Comparison of ENCODE assay signal across 8 cellular contexts in the genomic region with DNA sequence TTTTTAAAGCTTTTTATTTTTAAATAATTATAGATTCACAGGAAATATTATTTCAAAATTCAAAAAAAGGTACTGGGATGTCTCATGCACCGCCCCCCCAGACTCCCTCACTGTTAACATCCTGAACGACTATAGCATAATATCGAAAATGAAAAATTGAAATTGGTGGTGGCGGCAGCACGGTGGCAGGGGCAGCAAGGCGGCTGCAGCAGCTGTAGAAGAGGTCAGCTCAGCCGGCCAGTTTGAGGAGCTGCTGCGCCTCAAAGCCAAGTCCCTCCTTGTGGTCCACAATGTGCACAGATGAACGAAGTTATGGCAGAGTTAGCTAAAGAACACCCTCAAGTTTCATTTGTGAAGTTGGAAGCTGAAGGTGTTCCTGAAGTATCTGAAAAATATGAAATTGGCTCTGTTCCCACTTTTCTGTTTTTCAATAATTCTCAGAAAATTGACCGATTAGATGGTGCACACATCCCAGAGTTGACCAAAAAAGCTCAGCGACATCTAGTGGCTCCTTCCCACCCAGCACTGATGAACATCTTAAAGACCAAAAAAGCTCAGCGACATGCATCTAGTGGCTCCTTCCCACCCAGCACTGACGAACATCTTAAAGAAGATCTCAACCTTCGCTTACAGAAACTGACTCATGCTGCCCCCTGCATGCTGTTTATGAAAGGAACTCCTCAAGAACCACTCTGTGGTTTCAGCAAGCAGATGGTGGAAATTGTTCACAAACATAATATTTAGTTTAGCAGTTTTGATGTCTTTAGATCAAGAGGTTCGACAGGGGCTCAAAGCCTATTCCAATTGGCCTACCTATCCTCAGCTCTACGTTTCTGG.
A peak's percentile ranks its signal among the peaks of the same experiment; 100 is the strongest.
DNase-seq lines count a peak whose midpoint lies in the region; ATAC-seq and TF ChIP-seq lines count a peak whose summit lies in the region.

No MANE protein-coding gene starts in this region.

- H3K9me3 Mint-ChIP-seq in CD14-positive monocyte, result peaks cover 0 to 4% (median 0%) of the 10 kb centered on the region in 7 donors

- no peak overlapping the region for H3K4me3 ChIP-seq in Panc1 (ENCODE audit: low read depth in 2 of 2, low read length in 2 of 2)

- H3K4me1 ChIP-seq in Panc1 (ENCODE audit: control insufficient read depth, insufficient read depth, low read length), result no peaks in the 10 kb centered on the region

- peaks cover 3% of the 10 kb centered on the region for H3K4me1 Mint-ChIP-seq in CD14-positive monocyte

- H3K9me3 ChIP-seq in Panc1 (ENCODE audit: control insufficient read depth, insufficient read depth, low read depth, low read length), result no peaks in the 10 kb centered on the region

- no peaks in the 10 kb centered on the region for H3K27me3 ChIP-seq in Panc1 (ENCODE audit: control insufficient read depth, insufficient read depth, low read length)

- H3K4me3 Mint-ChIP-seq in CD14-positive monocyte, result no peak overlapping the region

- H3K36me3 Mint-ChIP-seq in CD14-positive monocyte, result peaks cover 0 to 5% of the 10 kb centered on the region in 2 donors

- TF ChIP-seq CTCF in CD14-positive monocyte (IDR thresholded peaks at IDR 0.05), result peak; percentile 58
- TF ChIP-seq CTCF in Panc1 (IDR thresholded peaks at IDR 0.05), result peak; percentile 81

- DNase-seq in CD14-positive monocyte (ENCODE audit: low spot score) (no peak), Panc1 (ENCODE audit: low read depth, low spot score) (peak; percentile 50), germinal center (ENCODE audit: low spot score) (peak; percentile 57), posterior cingulate gyrus (peak in 6 of 10 donors; percentile 11 to 84 (median 24)), cortex of kidney (lab: John Stamatoyannopoulos, UW) (no peak)
- peak; percentile 4 for DNase-seq in activated T-helper 9 cell treated with anti-CD3 and anti-CD28 coated beads, Interleukin-2, amount 50 U/mL, for 16 hours (ENCODE audit: low read depth)

- intact Hi-C loops in CD14-positive monocyte (cut with micrococcal nuclease), result no loop called here
- intact Hi-C loops in Panc1 (cut with micrococcal nuclease; ENCODE audit: unreplicated experiment), result loop anchor here (2.0 kb wide), 1 partner anchor 235 kb away; no protein-coding TSS in a partner anchor
- intact Hi-C loops in posterior cingulate gyrus (cut with DNase I), result loop anchor here (1.0 kb wide), 1 partner anchor 235 kb away; no protein-coding TSS in a partner anchor

- ATAC-seq in GM19035 (IDR thresholded peaks at IDR 0.05; ENCODE audit: unreplicated experiment), result peak; percentile 89
- ATAC-seq in HG03175 (IDR thresholded peaks at IDR 0.05; ENCODE audit: unreplicated experiment), result peak; percentile 91
- ATAC-seq in Panc1, result peak; percentile 98

- peaks cover 2 to 11% (median 4%) of the 10 kb centered on the region in 3 donors for H3K27me3 Mint-ChIP-seq in CD14-positive monocyte (ENCODE audit: low read depth in 3 of 3)

- BruUV-seq in Panc1 (replicated peaks; lab: Mats Ljungman, UMichigan), result no TSS peak

- no peak overlapping the region for H3K27ac Mint-ChIP-seq in CD14-positive monocyte

- in situ Hi-C loops in Panc1 (cut with HindIII; ENCODE audit: low pct_unique_long_range_greater_than_20kb, low sequenced_read_pairs), result loop anchor here (25.0 kb wide), 1 partner anchor 166 kb away; no protein-coding TSS in a partner anchor

- no peak overlapping the region for H3K27ac ChIP-seq in Panc1 (ENCODE audit: low read length)

- CTCF ChIA-PET in Panc1 (lab: Charles Lee), result interaction anchor here (0.6 to 1.5 kb wide), 5 partner anchors 91 to 235 kb away, joined by 3 to 7 read pairs (median 3); no protein-coding TSS in a partner anchor

- no peaks in the 10 kb centered on the region for H3K36me3 ChIP-seq in Panc1 (ENCODE audit: control insufficient read depth, insufficient read depth, low read length)

- POLR2A ChIA-PET in Panc1 (lab: Charles Lee), result interaction anchor here (0.6 kb wide), 2 partner anchors 23 to 145 kb away, joined by 3 to 14 read pairs; no protein-coding TSS in a partner anchor

Comparison
In these comparisons a context has a peak if more than half of its experiments do, and no peak if none do; other contexts are left out.
1. DNase-seq: peak in Panc1 (single experiment), activated T-helper 9 cell treated with anti-CD3 and anti-CD28 coated beads, Interleukin-2, amount 50 U/mL, for 16 hours (single experiment), germinal center (single experiment) and posterior cingulate gyrus (6 of 10); none in CD14-positive monocyte (single experiment) and cortex of kidney (single experiment).
2. intact Hi-C loops: an anchor here in Panc1 (2.0 kb wide) and posterior cingulate gyrus (1.0 kb wide); none called in CD14-positive monocyte.
3. Peak in every context shown above with its lines, with median percentiles within 50 percentile points of each other: ATAC-seq.